Comparison of ENCODE assay signal across 1 cellular context in genomic region chr20:47165376-47165865, GRCh38.
TF ChIP-seq lines count a peak whose summit lies in the region.

No MANE protein-coding gene starts in this region.

TF ChIP-seq in HepG2, 621 proteins besides CTCF, POLR2A, EP300 and RAD21 (continued from another document and continues in another):
- TF ChIP-seq CEBPZ (IDR thresholded peaks at IDR 0.05; ENCODE audit: low read length) (no peak), ZNF816 (CRISPR knock-in tag; IDR thresholded peaks at IDR 0.05; ENCODE audit: borderline replicate concordance) (no peak), SYNCRIP (IDR thresholded peaks at IDR 0.05; ENCODE audit: insufficient read depth, low read depth, low read length) (no peak), CERS6 (CRISPR knock-in tag; IDR thresholded peaks at IDR 0.05) (no peak), ZNF607 (CRISPR knock-in tag; IDR thresholded peaks at IDR 0.05; ENCODE audit: borderline replicate concordance) (no peak; the same call in 1 of the 2 replicates), ZHX1 (CRISPR knock-in tag; IDR thresholded peaks at IDR 0.05; ENCODE audit: low read depth) (no peak), HMG20B (CRISPR knock-in tag; conservative IDR thresholded peaks at IDR 0.05) (no peak), ZNF691 (CRISPR knock-in tag; IDR thresholded peaks at IDR 0.05; ENCODE audit: borderline replicate concordance, low read depth) (0 out of 2 replicates have a peak, but pooled peaks have one; percentile 32), GZF1 (CRISPR knock-in tag; IDR thresholded peaks at IDR 0.05) (no peak; the same call in 1 of the 2 replicates), SOX5 (CRISPR knock-in tag; IDR thresholded peaks at IDR 0.05; ENCODE audit: borderline replicate concordance) (peak; percentile 65), ZNF678 (CRISPR knock-in tag; IDR thresholded peaks at IDR 0.05) (no peak; the same call in 1 of the 2 replicates), JUN (CRISPR knock-in tag; IDR thresholded peaks at IDR 0.05) (no peak), TBX2 (CRISPR knock-in tag; IDR thresholded peaks at IDR 0.05; ENCODE audit: borderline replicate concordance) (peak; percentile 99), ZNF33B (CRISPR knock-in tag; IDR thresholded peaks at IDR 0.05) (no peak), ZNF256 (CRISPR knock-in tag; conservative IDR thresholded peaks at IDR 0.05) (no peak), BORCS8-MEF2B (CRISPR knock-in tag; IDR thresholded peaks at IDR 0.05) (no peak), RNF2 (conservative IDR thresholded peaks at IDR 0.05; ENCODE audit: low read depth) (no peak), GABPB1 (CRISPR knock-in tag; IDR thresholded peaks at IDR 0.05) (no peak), MYC (CRISPR knock-in tag; IDR thresholded peaks at IDR 0.05; ENCODE audit: borderline replicate concordance) (peak; percentile 68; the same call in 1 of the 2 replicates), ZKSCAN5 (CRISPR knock-in tag; IDR thresholded peaks at IDR 0.05) (no peak), ARID5B (CRISPR knock-in tag; IDR thresholded peaks at IDR 0.05) (peak; percentile 63), GPN1 (CRISPR knock-in tag; IDR thresholded peaks at IDR 0.05; ENCODE audit: borderline replicate concordance) (no peak), SP2 (CRISPR knock-in tag; IDR thresholded peaks at IDR 0.05) (no peak), E2F2 (CRISPR knock-in tag; IDR thresholded peaks at IDR 0.05; ENCODE audit: borderline replicate concordance) (no peak), HOXA5 (CRISPR knock-in tag; IDR thresholded peaks at IDR 0.05) (no peak), NFE2L2 (IDR thresholded peaks at IDR 0.05; ENCODE audit: low read length) (no peak), SOX6 (IDR thresholded peaks at IDR 0.05) (no peak), SOX6 (CRISPR knock-in tag; IDR thresholded peaks at IDR 0.05) (peak; percentile 83), ZFP41 (CRISPR knock-in tag; IDR thresholded peaks at IDR 0.05; ENCODE audit: borderline replicate concordance) (no peak), SSRP1 (CRISPR knock-in tag; IDR thresholded peaks at IDR 0.05) (no peak), ZBTB25 (CRISPR knock-in tag; IDR thresholded peaks at IDR 0.05) (no peak), ZNF577 (CRISPR knock-in tag; IDR thresholded peaks at IDR 0.05; ENCODE audit: borderline replicate concordance, low read depth) (no peak), RFXANK (CRISPR knock-in tag; IDR thresholded peaks at IDR 0.05) (no peak), PATZ1 (CRISPR knock-in tag; IDR thresholded peaks at IDR 0.05) (peak; percentile 41; the same call in 1 of the 2 replicates), MYNN (CRISPR knock-in tag; IDR thresholded peaks at IDR 0.05; ENCODE audit: low read depth) (no peak), TRAFD1 (CRISPR knock-in tag; IDR thresholded peaks at IDR 0.05; ENCODE audit: borderline replicate concordance) (no peak), PREB (CRISPR knock-in tag; IDR thresholded peaks at IDR 0.05) (no peak), PPARG (CRISPR knock-in tag; conservative IDR thresholded peaks at IDR 0.05) (no peak), CREBL2 (CRISPR knock-in tag; IDR thresholded peaks at IDR 0.05; ENCODE audit: borderline replicate concordance) (no peak), HMGA1 (CRISPR knock-in tag; conservative IDR thresholded peaks at IDR 0.05) (no peak), SRY (CRISPR knock-in tag; IDR thresholded peaks at IDR 0.05) (no peak), KDM2A (CRISPR knock-in tag; IDR thresholded peaks at IDR 0.05; ENCODE audit: borderline replicate concordance, low read depth) (no peak), CREB1 (IDR thresholded peaks at IDR 0.05) (no peak), CREB1 (CRISPR knock-in tag; IDR thresholded peaks at IDR 0.05) (no peak), ZNF446 (CRISPR knock-in tag; IDR thresholded peaks at IDR 0.05) (no peak), ZNF589 (CRISPR knock-in tag; conservative IDR thresholded peaks at IDR 0.05) (no peak)
